In the genomic region with DNA sequence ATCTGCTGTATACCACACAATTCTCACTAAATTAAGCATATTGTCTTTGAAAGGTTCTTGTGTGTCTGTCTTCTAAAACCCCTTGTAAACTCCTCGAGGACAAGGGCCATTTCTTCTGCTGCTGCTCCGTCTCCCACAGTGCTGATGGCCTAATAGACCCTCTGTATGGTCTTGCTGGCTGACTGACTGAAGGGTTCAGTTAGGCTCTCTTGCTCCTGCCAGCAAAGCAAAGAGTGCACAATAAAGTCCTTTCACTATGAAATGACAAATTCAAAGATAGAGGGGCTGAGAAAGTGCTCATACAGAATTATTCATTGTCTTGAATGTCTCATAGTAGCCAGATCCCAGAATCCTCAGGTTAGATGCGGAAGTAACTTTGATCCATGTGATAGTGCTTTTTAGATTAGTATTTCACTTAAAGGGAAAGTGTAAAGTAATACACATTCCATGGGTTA, we compare ENCODE assay signal across 17 cellular contexts. TPM values are rescaled to one million over a fixed set of nuclear protein-coding genes. Genes with fewer than 3 reads are reported as not detected.
DNase-seq lines count a peak whose midpoint lies in the region; ATAC-seq and TF ChIP-seq lines count a peak whose summit lies in the region.
"Had no signal": no experiment of that assay in that cellular context is flagged by ENCODE, and none has a peak within 500 bp of the region (broad histone marks: within the 10 kb centered on the region; RNA-seq: fewer than 3 reads in every experiment).

No MANE protein-coding gene starts in this region.

- no peak for TF ChIP-seq CTCF in neural crest cell (conservative IDR thresholded peaks at IDR 0.05)
- TF ChIP-seq CTCF in GM20000 (IDR thresholded peaks at IDR 0.05; ENCODE audit: extremely low read depth, missing control alignments), result no peak

- ATAC-seq in T-cell (replicated peaks in 1 of 4) (no peak), HG03196 (IDR thresholded peaks at IDR 0.05; ENCODE audit: unreplicated experiment) (no peak)

- H3K36me3 Mint-ChIP-seq in dendritic cell treated with granulocyte-macrophage colony-stimulating factor and Interleukin-4, amounts not matched to agents 40 ng/mL and 50 ng/mL, for 4 days (ENCODE audit: low read depth), result no peaks in the 10 kb centered on the region
- no peaks in the 10 kb centered on the region for H3K36me3 Mint-ChIP-seq in neural crest cell (ENCODE audit: low read depth)
- H3K36me3 Mint-ChIP-seq in T-cell, result no peaks in the 10 kb centered on the region

- H3K9me3 Mint-ChIP-seq in dendritic cell treated with granulocyte-macrophage colony-stimulating factor and Interleukin-4, amounts not matched to agents 40 ng/mL and 50 ng/mL, for 4 days, result no peaks in the 10 kb centered on the region
- no peaks in the 10 kb centered on the region for H3K9me3 Mint-ChIP-seq in neural crest cell
- no peaks in the 10 kb centered on the region for H3K9me3 Mint-ChIP-seq in T-cell
- H3K9me3 Mint-ChIP-seq: activated CD4-positive, alpha-beta T cell treated with anti-CD3 and anti-CD28 coated beads, Interleukin-2, amount 10 ng/mL, durations not matched to agents 7 days and 5 days had no signal

- H3K4me3 Mint-ChIP-seq in dendritic cell treated with granulocyte-macrophage colony-stimulating factor and Interleukin-4, amounts not matched to agents 40 ng/mL and 50 ng/mL, for 4 days, result no peak overlapping the region
- H3K4me3 Mint-ChIP-seq in neural crest cell (peak overlapping the region; percentile 6), T-cell (no peak overlapping the region)
- H3K4me3 Mint-ChIP-seq: activated CD4-positive, alpha-beta T cell treated with anti-CD3 and anti-CD28 coated beads, Interleukin-2, amount 10 ng/mL, durations not matched to agents 7 days and 5 days had no signal

- DNase-seq in Ammon's horn (ENCODE audit: low spot score) (peak; percentile 69), OCI-M1 (lab: John Stamatoyannopoulos, UW) (peak; percentile 28), neural crest cell (ENCODE audit: low read depth, low spot score) (no peak), T-cell (no peak), GF-D8 (lab: John Stamatoyannopoulos, UW) (no peak), GM20000 (ENCODE audit: low spot score) (no peak)
- DNase-seq: activated CD4-positive, alpha-beta T cell treated with anti-CD3 and anti-CD28 coated beads, Interleukin-2, amount 10 ng/mL, durations not matched to agents 7 days and 5 days; activated CD8-positive, alpha-beta memory T cell treated with anti-CD3 and anti-CD28 coated beads, Interleukin-2, amount 50 U/mL, for 4 hours; activated effector memory CD4-positive, alpha-beta T cell treated with anti-CD3 and anti-CD28 coated beads, Interleukin-2, amount 50 U/mL, for 16 hours; DMS 273 treated with DMSO at 0.1 percent for 48 hours; KBM-7; left ventricle myocardium inferior; NCI-H1930; NCI-H510A; stimulated activated CD4-positive, alpha-beta T cell treated with anti-CD3 and anti-CD28 coated beads, Interleukin-4, amount 100 ng/mL, for 4 hours had no signal

- peaks cover 22% of the 10 kb centered on the region for H3K4me1 Mint-ChIP-seq in dendritic cell treated with granulocyte-macrophage colony-stimulating factor and Interleukin-4, amounts not matched to agents 40 ng/mL and 50 ng/mL, for 4 days (ENCODE audit: low read depth)
- H3K4me1 Mint-ChIP-seq in neural crest cell (peaks cover 29% of the 10 kb centered on the region), T-cell (peaks cover 0 to 3% (median 0%) of the 10 kb centered on the region in 3 donors)
- H3K4me1 Mint-ChIP-seq: activated CD4-positive, alpha-beta T cell treated with anti-CD3 and anti-CD28 coated beads, Interleukin-2, amount 10 ng/mL, durations not matched to agents 7 days and 5 days had no signal

- H3K27ac Mint-ChIP-seq in dendritic cell treated with granulocyte-macrophage colony-stimulating factor and Interleukin-4, amounts not matched to agents 40 ng/mL and 50 ng/mL, for 4 days, result peak overlapping the region; percentile 14
- H3K27ac Mint-ChIP-seq in neural crest cell (ENCODE audit: unreplicated experiment) (peak overlapping the region; percentile 85), T-cell (no peak overlapping the region)
- H3K27ac Mint-ChIP-seq: activated CD4-positive, alpha-beta T cell treated with anti-CD3 and anti-CD28 coated beads, Interleukin-2, amount 10 ng/mL, durations not matched to agents 7 days and 5 days had no signal

- intact Hi-C loops in dendritic cell treated with granulocyte-macrophage colony-stimulating factor and Interleukin-4, amounts not matched to agents 40 ng/mL and 50 ng/mL, for 4 days (cut with micrococcal nuclease), result loop anchor here (10.0 kb wide), 1 partner anchor 242 kb away; the partner anchor contains the start of gene PAPLN

- CTCF ChIA-PET in T-cell (lab: Charles Lee), result interaction anchor here in 1 of 2 donors (0.6 to 1.6 kb wide), 3 partner anchors 14 to 401 kb away, joined by 3 to 5 read pairs (median 4); partner anchors contain the start of gene RIOX1

- peaks cover 9% of the 10 kb centered on the region for H3K27me3 Mint-ChIP-seq in dendritic cell treated with granulocyte-macrophage colony-stimulating factor and Interleukin-4, amounts not matched to agents 40 ng/mL and 50 ng/mL, for 4 days
- H3K27me3 Mint-ChIP-seq in neural crest cell (ENCODE audit: low read depth) (no peaks in the 10 kb centered on the region), T-cell (no peaks in the 10 kb centered on the region)
- H3K27me3 Mint-ChIP-seq: activated CD4-positive, alpha-beta T cell treated with anti-CD3 and anti-CD28 coated beads, Interleukin-2, amount 10 ng/mL, durations not matched to agents 7 days and 5 days had no signal

- POLR2A ChIA-PET in T-cell (lab: Charles Lee), result no interaction called here

RNA-seq across cellular contexts. Expression of gene RIOX1, which starts 14.3 kb away (rescaled TPM):
- total RNA-seq in neural crest cell, result 25.7 and 25.8 TPM in 2 replicates
- total RNA-seq in T-cell, result 10 to 100 TPM; 23.5 to 38.6 (median 35.2) TPM

RNA-seq across cellular contexts. Expression of gene NUMB, which starts 18.1 kb away (rescaled TPM):
- total RNA-seq in neural crest cell (40.2 and 40.7 TPM in 2 replicates), T-cell (10 to 100 TPM; 45.1 to 52.6 (median 49.1) TPM)

Comparison
In these comparisons a context has a peak if more than half of its experiments do, and no peak if none do; other contexts are left out.
1. DNase-seq: peak in Ammon's horn (single experiment) and OCI-M1 (single experiment); none in neural crest cell (single experiment), T-cell (0 of 34), GF-D8 (single experiment) and GM20000 (single experiment).
2. H3K27ac Mint-ChIP-seq: peak in dendritic cell treated with granulocyte-macrophage colony-stimulating factor and Interleukin-4, amounts not matched to agents 40 ng/mL and 50 ng/mL, for 4 days (single experiment) and neural crest cell (single experiment); none in T-cell (0 of 2).